ENCODE assay signal across 8 cellular contexts in genomic region chr2:241686322-241686648, GRCh38. TPM values are rescaled to one million over a fixed set of nuclear protein-coding genes. Genes with fewer than 3 reads are reported as not detected.
DNase-seq lines count a peak whose midpoint lies in the region; ATAC-seq and TF ChIP-seq lines count a peak whose summit lies in the region.

No MANE protein-coding gene starts in this region.

- no peaks in the 10 kb centered on the region for H3K27me3 Mint-ChIP-seq in endodermal cell (ENCODE audit: insufficient read depth)
- peaks cover 2% of the 10 kb centered on the region for H3K27me3 Mint-ChIP-seq in neural progenitor cell (ENCODE audit: insufficient read depth, low read depth)

- H3K9ac ChIP-seq in BLaER1, result peak overlapping the region; percentile 98
- H3K9ac ChIP-seq in OCI-LY3 (ENCODE audit: low read length), result peak overlapping the region; percentile 91
- peak overlapping the region; percentile 90 for H3K9ac ChIP-seq in endodermal cell (ENCODE audit: extremely low read depth, low read length, poor library complexity, severe bottlenecking)
- peak overlapping the region; percentile 82 for H3K9ac ChIP-seq in neural progenitor cell

- no peaks in the 10 kb centered on the region for H3F3A ChIP-seq in neural progenitor cell (ENCODE audit: low read depth)

- H2AFZ ChIP-seq in OCI-LY3 (ENCODE audit: low read depth, low read length) (peak overlapping the region; percentile 69; the same call in 1 of the 2 replicates), neural progenitor cell (replicated peaks) (peak overlapping the region; percentile 29)

- H3K27ac ChIP-seq in BLaER1 (peak overlapping the region; percentile 98), OCI-LY3 (ENCODE audit: low read length) (peak overlapping the region; percentile 59), endodermal cell (ENCODE audit: low read depth, low read length) (no peak overlapping the region), neural progenitor cell (no peak overlapping the region)

- WGBS in endodermal cell (ENCODE audit: insufficient coverage in 1 of 2, insufficient read length in 1 of 2), 2 experiments, result 0 to 3% methylated on average over 8 to 37 of the region's 37 CpGs

- peak overlapping the region; percentile 99 for H3K4me3 ChIP-seq in BLaER1
- peak overlapping the region; percentile 96 for H3K4me3 ChIP-seq in OCI-LY3 (ENCODE audit: low read length)
- peak overlapping the region; percentile 93 for H3K4me3 ChIP-seq in endodermal cell (ENCODE audit: low read length)
- H3K4me3 ChIP-seq in neural progenitor cell, result peak overlapping the region; percentile 91

- H3K4me1 Mint-ChIP-seq in endodermal cell (no peaks in the 10 kb centered on the region), neural progenitor cell (peaks cover 22% of the 10 kb centered on the region)

- H3K27me3 ChIP-seq in BLaER1 (no peaks in the 10 kb centered on the region), OCI-LY3 (ENCODE audit: low read depth, low read length) (no peaks in the 10 kb centered on the region), endodermal cell (ENCODE audit: control insufficient read depth, insufficient read depth, low read length, poor library complexity, severe bottlenecking) (no peaks in the 10 kb centered on the region), neural progenitor cell (no peaks in the 10 kb centered on the region)

- H4K20me1 ChIP-seq in BLaER1 (peaks cover 18% of the 10 kb centered on the region; the same call in 1 of the 2 replicates), OCI-LY3 (ENCODE audit: insufficient read depth, low read length) (no peaks in the 10 kb centered on the region), neural progenitor cell (ENCODE audit: low read depth) (no peaks in the 10 kb centered on the region)

- ATAC-seq in GM21717 (IDR thresholded peaks at IDR 0.05; ENCODE audit: unreplicated experiment), result peak; percentile 14
- ATAC-seq in HG03378 (IDR thresholded peaks at IDR 0.05; ENCODE audit: unreplicated experiment), result no peak
- no peak for ATAC-seq in GM18861 (IDR thresholded peaks at IDR 0.05; ENCODE audit: unreplicated experiment)

- H3K4me2 ChIP-seq in BLaER1, result peak overlapping the region; percentile 90
- H3K4me2 ChIP-seq in OCI-LY3 (ENCODE audit: low read length), result peak overlapping the region; percentile 85
- peak overlapping the region; percentile 96 for H3K4me2 ChIP-seq in neural progenitor cell

- H3K4me1 ChIP-seq in BLaER1 (peaks cover 38% of the 10 kb centered on the region), OCI-LY3 (ENCODE audit: low read length) (peaks cover 14% of the 10 kb centered on the region), endodermal cell (ENCODE audit: control insufficient read depth, insufficient read depth, low read length) (peaks cover 6% of the 10 kb centered on the region), neural progenitor cell (peaks cover 4% of the 10 kb centered on the region)

- H3K36me3 ChIP-seq in BLaER1 (peaks cover 67% of the 10 kb centered on the region), OCI-LY3 (replicated peaks; ENCODE audit: low read depth, low read length) (peaks cover 29% of the 10 kb centered on the region), endodermal cell (ENCODE audit: control insufficient read depth, insufficient read depth, low read length) (peaks cover 47% of the 10 kb centered on the region), neural progenitor cell (peaks cover 13% of the 10 kb centered on the region)

- DNase-seq in endodermal cell (no peak), neural progenitor cell (ENCODE audit: low spot score) (no peak), SHP77 (lab: John Stamatoyannopoulos, UW) (no peak)

- H3K4me3 Mint-ChIP-seq in endodermal cell (peak overlapping the region; percentile 87), neural progenitor cell (peak overlapping the region; percentile 96)

- no peaks in the 10 kb centered on the region for H3K9me3 ChIP-seq in BLaER1
- H3K9me3 ChIP-seq in OCI-LY3 (ENCODE audit: insufficient read depth, low read length), result no peaks in the 10 kb centered on the region
- no peaks in the 10 kb centered on the region for H3K9me3 ChIP-seq in endodermal cell (ENCODE audit: control insufficient read depth, low read length)
- no peaks in the 10 kb centered on the region for H3K9me3 ChIP-seq in neural progenitor cell (ENCODE audit: low read depth)

- no peak for TF ChIP-seq CTCF in OCI-LY3 (IDR thresholded peaks at IDR 0.05; ENCODE audit: low read depth, low read length)
- TF ChIP-seq CTCF in endodermal cell (conservative IDR thresholded peaks at IDR 0.05), result no peak
- no peak for TF ChIP-seq CTCF in neural progenitor cell (IDR thresholded peaks at IDR 0.05)

- H3K79me2 ChIP-seq in OCI-LY3 (ENCODE audit: low read length) (peaks cover 68% of the 10 kb centered on the region), neural progenitor cell (ENCODE audit: low read depth) (peaks cover 62% of the 10 kb centered on the region)

- H3K36me3 Mint-ChIP-seq in endodermal cell (ENCODE audit: low read depth) (peaks cover 36% of the 10 kb centered on the region), neural progenitor cell (peaks cover 26% of the 10 kb centered on the region)

- no peaks in the 10 kb centered on the region for H3K9me3 Mint-ChIP-seq in endodermal cell
- H3K9me3 Mint-ChIP-seq in neural progenitor cell, result no peaks in the 10 kb centered on the region

- peak overlapping the region; percentile 92 for H3K27ac Mint-ChIP-seq in endodermal cell
- peak overlapping the region; percentile 85 for H3K27ac Mint-ChIP-seq in neural progenitor cell

RNA-seq across cellular contexts. Expression of gene DTYMK, which starts 0.3 kb away (rescaled TPM):
- total RNA-seq in endodermal cell (10 to 100 TPM; 60.9 to 62.4 TPM), neural progenitor cell (ENCODE audit: low replicate concordance) (43.4 and 59.9 TPM in 2 replicates)
- polyA plus RNA-seq in endodermal cell (2013, experiment 1 of 2), result 66.3 TPM
- 64.8 TPM for polyA plus RNA-seq in endodermal cell (2013, experiment 2 of 2)

RNA-seq across cellular contexts. Expression of gene ING5, which starts 15.6 kb away (rescaled TPM):
- total RNA-seq in endodermal cell (10 to 100 TPM; 44.9 to 53.1 TPM), neural progenitor cell (ENCODE audit: low replicate concordance) (38.2 and 49.0 TPM in 2 replicates)
- 33.1 TPM for polyA plus RNA-seq in endodermal cell (2013, experiment 1 of 2)
- 33.4 TPM for polyA plus RNA-seq in endodermal cell (2013, experiment 2 of 2)

RNA-seq across cellular contexts. Expression of gene D2HGDH, which starts 48.1 kb away (rescaled TPM):
- 10 to 100 TPM; 25.1 to 34.8 TPM for total RNA-seq in endodermal cell
- 21.2 TPM for polyA plus RNA-seq in endodermal cell (2013, experiment 1 of 2)
- 19.8 TPM for polyA plus RNA-seq in endodermal cell (2013, experiment 2 of 2)
- 3.5 and 15.4 TPM in 2 replicates for total RNA-seq in neural progenitor cell (ENCODE audit: low replicate concordance)

RNA-seq across cellular contexts. Expression of gene ATG4B, which starts 48.8 kb away (rescaled TPM):
- total RNA-seq in endodermal cell (100 to 1,000 TPM; 126 to 166 TPM), neural progenitor cell (ENCODE audit: low replicate concordance) (80.7 and 114 TPM in 2 replicates)
- polyA plus RNA-seq in endodermal cell (2013, experiment 1 of 2), result 113 TPM
- 98.7 TPM for polyA plus RNA-seq in endodermal cell (2013, experiment 2 of 2)

RNA-seq across cellular contexts. Expression of gene THAP4, which starts 49.3 kb away (rescaled TPM):
- total RNA-seq in endodermal cell (10 to 100 TPM; 54.6 to 66.1 TPM), neural progenitor cell (ENCODE audit: low replicate concordance) (25.6 and 43.2 TPM in 2 replicates)
- 40.7 TPM for polyA plus RNA-seq in endodermal cell (2013, experiment 1 of 2)
- polyA plus RNA-seq in endodermal cell (2013, experiment 2 of 2), result 36.6 TPM

Comparison
In these comparisons a context has a peak if more than half of its experiments do, and no peak if none do; other contexts are left out.
1. H3K27ac ChIP-seq: peak in BLaER1 (single experiment) and OCI-LY3 (single experiment); none in endodermal cell (single experiment) and neural progenitor cell (single experiment).
2. Peak in every context shown above with its lines, with median percentiles within 50 percentile points of each other: H3K4me2 ChIP-seq, H3K4me3 ChIP-seq and H3K9ac ChIP-seq.